ENCODE assay signal across 8 cellular contexts in the genomic region with DNA sequence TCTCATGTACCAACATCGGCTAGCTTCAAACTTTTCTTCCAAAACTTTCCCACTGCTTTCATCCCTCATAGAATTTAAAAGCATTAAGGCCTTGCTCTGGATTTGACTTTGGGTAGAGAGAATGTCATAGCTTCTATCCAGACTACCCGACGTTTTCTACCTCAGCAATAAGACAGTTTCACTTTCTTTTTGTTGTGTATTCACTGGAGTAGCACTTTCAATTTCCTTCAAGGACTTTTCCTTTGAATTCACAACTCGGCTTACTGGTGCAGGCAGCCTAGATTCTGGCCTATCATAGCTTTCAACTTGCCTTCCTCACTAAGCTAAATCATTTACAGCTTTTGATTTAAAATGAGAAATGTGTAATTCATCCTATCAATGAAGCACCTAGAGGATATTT.
DNase-seq lines count a peak whose midpoint lies in the region; ATAC-seq and TF ChIP-seq lines count a peak whose summit lies in the region.

No MANE protein-coding gene starts in this region.

- no peak overlapping the region for H3K27ac ChIP-seq in brain microvascular endothelial cell

- TF ChIP-seq CTCF in brain microvascular endothelial cell (IDR thresholded peaks at IDR 0.05; ENCODE audit: low read depth, low read length, missing control alignments), result no peak

- peak; percentile 59 for ATAC-seq in Right ventricle myocardium superior (ENCODE audit: poor library complexity)
- ATAC-seq in Right ventricle myocardium inferior, result no peak
- no peak for ATAC-seq in HG02884 (IDR thresholded peaks at IDR 0.05; ENCODE audit: unreplicated experiment)

- DNase-seq in Right ventricle myocardium superior, result no peak
- DNase-seq in Right ventricle myocardium inferior (ENCODE audit: missing footprints), result no peak
- DNase-seq in SW480 (ENCODE audit: low spot score), result peak; percentile 1
- DNase-seq in immature natural killer cell, result no peak
- no peak for DNase-seq in brain microvascular endothelial cell
- DNase-seq in HT-29 (ENCODE audit: low spot score), result no peak
- no peak for DNase-seq in cortex of kidney (lab: John Stamatoyannopoulos, UW)

- peak overlapping the region in 2 of 6 donors; percentile 54 to 71 for H3K27ac Mint-ChIP-seq in immature natural killer cell

- H3K4me3 ChIP-seq in brain microvascular endothelial cell (ENCODE audit: low read depth, low read length), result no peak overlapping the region

- peaks cover 0 to 1% (median 0%) of the 10 kb centered on the region in 3 donors for H3K27me3 Mint-ChIP-seq in immature natural killer cell (ENCODE audit: low read depth in 3 of 3)

- no peaks in the 10 kb centered on the region for H3K4me1 Mint-ChIP-seq in immature natural killer cell

- H3K36me3 ChIP-seq in brain microvascular endothelial cell (replicated peaks), result no peaks in the 10 kb centered on the region

- peaks cover 0 to 10% (median 3%) of the 10 kb centered on the region in 6 donors for H3K9me3 Mint-ChIP-seq in immature natural killer cell

- peak overlapping the region; percentile 40 to 77 (median 66) for H3K4me3 Mint-ChIP-seq in immature natural killer cell

- intact Hi-C loops in Right ventricle myocardium superior (cut with DNase I) (no loop called here), Right ventricle myocardium inferior (cut with DNase I) (no loop called here)

- in situ Hi-C loops in brain microvascular endothelial cell (cut with HindIII; ENCODE audit: low pct_ligation_motif_present, low sequenced_read_pairs), result no loop called here

- no peaks in the 10 kb centered on the region for H3K27me3 ChIP-seq in brain microvascular endothelial cell (replicated peaks)

- H3K36me3 Mint-ChIP-seq in immature natural killer cell, result no peaks in the 10 kb centered on the region
